Comparison of ENCODE assay signal across 1 cellular context in the genomic region with DNA sequence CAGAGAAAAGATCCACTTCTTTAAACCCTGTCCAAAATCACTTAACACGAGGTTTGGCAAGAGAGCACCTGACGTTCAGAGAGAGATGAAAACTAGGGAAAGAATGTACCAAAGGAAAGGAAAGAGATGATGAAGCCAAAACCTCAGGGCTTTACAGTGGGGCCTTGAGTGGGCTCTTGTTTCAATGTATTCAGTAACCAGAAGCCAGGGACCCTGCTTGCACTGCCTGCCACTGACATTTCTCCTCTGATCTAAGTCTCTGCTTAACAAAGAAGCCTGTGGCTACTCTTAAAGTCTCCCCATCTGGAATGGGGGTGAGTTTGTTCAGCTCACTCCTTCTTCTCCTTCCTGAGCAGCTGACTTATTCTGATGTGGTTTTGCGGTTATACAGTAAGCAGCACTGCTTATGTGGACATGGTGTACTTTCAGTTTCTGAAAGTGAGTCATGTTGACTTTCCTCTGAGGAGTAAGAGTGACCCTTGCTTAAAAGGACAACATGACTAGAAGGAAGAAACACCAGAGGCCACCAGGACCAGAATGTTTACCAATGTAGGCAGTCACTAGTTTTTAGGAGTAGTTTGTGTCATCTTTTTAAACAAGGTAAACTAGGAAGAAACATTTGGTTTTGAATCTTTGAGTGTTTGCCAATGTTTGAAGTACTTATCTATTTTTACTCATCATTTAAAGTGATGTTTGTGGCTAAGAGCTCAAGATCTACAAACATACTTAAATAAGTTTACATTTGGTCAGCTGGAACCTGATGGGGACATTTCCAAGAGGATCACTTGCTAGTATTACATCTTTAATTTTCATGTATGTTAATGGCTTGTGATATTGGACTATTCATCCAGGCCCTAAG.
TF ChIP-seq lines count a peak whose summit lies in the region.

No MANE protein-coding gene starts in this region.

TF ChIP-seq in K562, 482 proteins besides CTCF, POLR2A, EP300 and RAD21 (continued from another document):
- TF ChIP-seq ZNF668 (CRISPR knock-in tag; IDR thresholded peaks at IDR 0.05), result no peak
- TF ChIP-seq TRIM28 (IDR thresholded peaks at IDR 0.05), result no peak
- no peak for TF ChIP-seq ZNF431 (CRISPR knock-in tag; IDR thresholded peaks at IDR 0.05)
- TF ChIP-seq ZNF79 (CRISPR knock-in tag; IDR thresholded peaks at IDR 0.05; ENCODE audit: low read depth), result no peak
- TF ChIP-seq, protein P1, sequence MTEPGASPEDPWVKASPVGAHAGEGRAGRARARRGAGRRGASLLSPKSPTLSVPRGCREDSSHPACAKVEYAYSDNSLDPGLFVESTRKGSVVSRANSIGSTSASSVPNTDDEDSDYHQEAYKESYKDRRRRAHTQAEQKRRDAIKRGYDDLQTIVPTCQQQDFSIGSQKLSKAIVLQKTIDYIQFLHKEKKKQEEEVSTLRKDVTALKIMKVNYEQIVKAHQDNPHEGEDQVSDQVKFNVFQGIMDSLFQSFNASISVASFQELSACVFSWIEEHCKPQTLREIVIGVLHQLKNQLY (CRISPR knock-in tag; conservative IDR thresholded peaks at IDR 0.05), result no peak
